In genomic region chr22:20551805-20552449, GRCh38 we compare ENCODE assay signal across 1 cellular context.
TF ChIP-seq lines count a peak whose summit lies in the region.

No MANE protein-coding gene starts in this region.

TF ChIP-seq in GM23338, 12 proteins besides CTCF, POLR2A, EP300 and RAD21 (continued from another document):
- TF ChIP-seq ZNF462 (CRISPR knock-in tag; IDR thresholded peaks at IDR 0.05), result no peak
